ENCODE assay signal across 10 cellular contexts in genomic region chr22:47129902-47130301, GRCh38.
DNase-seq lines count a peak whose midpoint lies in the region; ATAC-seq lines count a peak whose summit lies in the region.
"Had no signal": no experiment of that assay in that cellular context is flagged by ENCODE, and none has a peak within 500 bp of the region (broad histone marks: within the 10 kb centered on the region; RNA-seq: fewer than 3 reads in every experiment).

No MANE protein-coding gene starts in this region.

- DNase-seq in NCI-H526 treated with DMSO at 0.1 percent for 48 hours (lab: John Stamatoyannopoulos, UW) = peak; percentile 4
- no peak for DNase-seq in NCI-H526 (lab: John Stamatoyannopoulos, UW)
- peak; percentile 63 for DNase-seq in NCI-H2171 (lab: John Stamatoyannopoulos, UW)
- DNase-seq in T47D (ENCODE audit: low read depth in 1 of 2, low spot score in 1 of 2) = peak; percentile 64 to 93
- peak; percentile 67 for DNase-seq in putamen (ENCODE audit: low spot score)
- DNase-seq in medulla oblongata (ENCODE audit: extremely low spot score) = no peak
- DNase-seq: NCI-H2107, T-helper 9 cell had no signal

- in situ Hi-C loops in T47D (cut with HindIII; ENCODE audit: low pct_unique_long_range_greater_than_20kb, low sequenced_read_pairs) = no loop called here

- ATAC-seq in HG03521 (IDR thresholded peaks at IDR 0.05; ENCODE audit: unreplicated experiment) = no peak
- no peak for ATAC-seq in GM18858 (IDR thresholded peaks at IDR 0.05; ENCODE audit: unreplicated experiment)

Comparison
In these comparisons a context has a peak if more than half of its experiments do, and no peak if none do; other contexts are left out.
1. DNase-seq: peak in NCI-H526 treated with DMSO at 0.1 percent for 48 hours (single experiment), NCI-H2171 (single experiment), T47D (2 of 2) and putamen (single experiment); none in NCI-H526 (0 of 2) and medulla oblongata (single experiment).